ENCODE assay signal across 6 cellular contexts in genomic region chr1:34810781-34811180, GRCh38. TPM values are rescaled to one million over a fixed set of nuclear protein-coding genes. Genes with fewer than 3 reads are reported as not detected.
"Had no signal": no experiment of that assay in that cellular context is flagged by ENCODE, and none has a peak within 500 bp of the region (broad histone marks: within the 10 kb centered on the region; RNA-seq: fewer than 3 reads in every experiment).

No MANE protein-coding gene starts in this region.

RNA-seq across cellular contexts. Expression of gene GJA4, which starts 18.0 kb away (rescaled TPM):
- total RNA-seq: GM23248, H4, HFFc6 had no signal
- polyA plus RNA-seq: GM23248 had no signal

RNA-seq across cellular contexts. Expression of gene GJB3, which starts 29.8 kb away (rescaled TPM):
- total RNA-seq: H4 had no signal
- polyA plus RNA-seq: GM23248 had no signal

RNA-seq across cellular contexts. Expression of gene GJB4, which starts 51.2 kb away (rescaled TPM):
- total RNA-seq: GM23248, H4, H7, H9, HFFc6 had no signal
- polyA plus RNA-seq: GM23248, GM23338 had no signal

RNA-seq across cellular contexts. Expression of gene GJB5, which starts 55.9 kb away (rescaled TPM):
- total RNA-seq: GM23248, H4 had no signal
- polyA plus RNA-seq: GM23338 had no signal
